ENCODE assay signal across 30 cellular contexts in the genomic region with DNA sequence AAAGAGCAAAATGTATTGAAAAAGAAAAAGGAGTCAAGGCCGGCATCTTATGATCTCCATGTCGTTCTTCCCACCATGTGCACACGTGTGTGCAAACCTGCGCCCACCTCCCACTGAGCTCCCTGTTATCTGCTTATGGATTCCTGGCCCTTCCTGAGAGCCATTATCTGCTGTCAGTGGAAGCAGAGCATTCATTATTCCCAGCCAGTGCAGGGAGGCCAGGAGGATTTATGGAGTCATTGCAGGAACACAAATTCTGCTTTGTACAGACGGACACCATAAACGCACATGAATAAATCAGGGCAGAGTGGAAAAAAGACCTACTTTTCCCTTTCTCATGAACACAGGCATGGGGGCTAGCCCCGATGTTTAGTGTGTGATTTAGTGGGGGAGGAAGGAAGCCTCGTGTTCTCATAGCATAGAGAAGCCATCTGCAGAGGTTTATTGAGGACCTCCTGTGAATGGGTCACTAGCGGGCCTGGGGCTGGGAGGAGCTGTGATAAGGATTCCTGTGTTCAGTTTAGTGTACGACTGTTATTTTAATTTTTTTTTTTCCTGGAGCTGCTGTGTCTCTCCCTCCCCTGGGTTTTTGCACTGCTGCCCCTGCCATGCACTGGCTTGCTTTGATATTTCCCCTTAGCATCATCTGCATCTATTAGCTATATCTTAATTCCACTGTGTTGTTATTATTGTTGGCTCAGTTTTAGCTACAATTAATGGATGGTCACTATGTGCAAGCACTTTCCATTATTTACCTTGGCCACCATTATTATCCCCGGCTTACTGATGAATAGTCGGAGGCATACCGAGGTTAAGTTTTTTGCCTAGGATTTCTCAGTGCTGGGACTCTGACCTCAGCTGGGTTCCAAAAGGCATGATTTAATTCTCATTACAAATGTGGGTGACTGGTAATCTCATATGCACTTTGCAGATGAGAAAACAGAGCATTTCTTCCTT. TPM values are rescaled to one million over a fixed set of nuclear protein-coding genes. Genes with fewer than 3 reads are reported as not detected.
A peak's percentile ranks its signal among the peaks of the same experiment; 100 is the strongest.
DNase-seq lines count a peak whose midpoint lies in the region; ATAC-seq and TF ChIP-seq lines count a peak whose summit lies in the region.
"Had no signal": no experiment of that assay in that cellular context is flagged by ENCODE, and none has a peak within 500 bp of the region (broad histone marks: within the 10 kb centered on the region; RNA-seq: fewer than 3 reads in every experiment).

No MANE protein-coding gene starts in this region.

- H3K27me3 ChIP-seq in right cardiac atrium (ENCODE audit: control insufficient read depth, insufficient read depth) (no peaks in the 10 kb centered on the region), uterus (no peaks in the 10 kb centered on the region), lower lobe of right lung (ENCODE audit: low read depth) (no peaks in the 10 kb centered on the region)

- TF ChIP-seq CTCF in nephron (IDR thresholded peaks at IDR 0.05; ENCODE audit: unreplicated experiment in 3 of 3) (no peak), uterus (IDR thresholded peaks at IDR 0.05) (no peak), lower lobe of right lung (IDR thresholded peaks at IDR 0.05) (no peak)

- H3K9me3 ChIP-seq in right cardiac atrium (ENCODE audit: control insufficient read depth, low read length) (no peaks in the 10 kb centered on the region), uterus (no peaks in the 10 kb centered on the region), lower lobe of right lung (no peaks in the 10 kb centered on the region)
- H3K9me3 ChIP-seq: HAP-1, heart right ventricle, spleen, tibial nerve had no signal

- H3K36me3 ChIP-seq in uterus (no peaks in the 10 kb centered on the region), lower lobe of right lung (no peaks in the 10 kb centered on the region)
- H3K36me3 ChIP-seq: HAP-1, heart right ventricle, spleen, tibial nerve had no signal

- H3K27ac Mint-ChIP-seq in nephron: peak overlapping the region; percentile 86 to 99 (median 87)
- H3K27ac Mint-ChIP-seq: activated B cell treated with CpG ODN at 0.5 μM for 24 hours; activated naive CD4-positive, alpha-beta T cell treated with anti-CD3 and anti-CD28 coated beads, Interleukin-2, amount 10 ng/mL, durations not matched to agents 7 days and 5 days; activated T-helper 1 cell treated with anti-CD3 and anti-CD28 coated beads, Interleukin-12 subunit alpha, Interleukin-12 subunit beta, Interleukin-2, Interleukin-4 antibody, amounts not matched to agents 30 ng/mL and 10 ng/mL and 1 ng/mL, durations not matched to agents 14 hours and 24 hours and 36 hours; memory B cell; T-cell had no signal

- no peak overlapping the region for H3K27ac ChIP-seq in right cardiac atrium (ENCODE audit: low read length)
- H3K27ac ChIP-seq in uterus: peak overlapping the region; percentile 7 to 56
- no peak overlapping the region for H3K27ac ChIP-seq in lower lobe of right lung
- H3K27ac ChIP-seq: foreskin keratinocyte, heart right ventricle, PC-9, spleen, tibial nerve had no signal

- TF ChIP-seq POLR2A in uterus (IDR thresholded peaks at IDR 0.05): no peak

- H3K4me3 ChIP-seq in right cardiac atrium (ENCODE audit: low read length): no peak overlapping the region
- H3K4me3 ChIP-seq in uterus: no peak overlapping the region
- no peak overlapping the region for H3K4me3 ChIP-seq in lower lobe of right lung
- H3K4me3 ChIP-seq: HAP-1, heart right ventricle, PC-9, spleen, tibial nerve had no signal

- no peaks in the 10 kb centered on the region for H3K9me3 Mint-ChIP-seq in nephron
- H3K9me3 Mint-ChIP-seq: activated B cell treated with CpG ODN at 0.5 μM for 24 hours; activated naive CD4-positive, alpha-beta T cell treated with anti-CD3 and anti-CD28 coated beads, Interleukin-2, amount 10 ng/mL, durations not matched to agents 7 days and 5 days; activated T-helper 1 cell treated with anti-CD3 and anti-CD28 coated beads, Interleukin-12 subunit alpha, Interleukin-12 subunit beta, Interleukin-2, Interleukin-4 antibody, amounts not matched to agents 30 ng/mL and 10 ng/mL and 1 ng/mL, durations not matched to agents 14 hours and 24 hours and 36 hours; memory B cell; T-cell had no signal

- peak; percentile 46 to 75 for ATAC-seq in right cardiac atrium
- ATAC-seq in Right ventricle myocardium superior (ENCODE audit: poor library complexity): no peak
- no peak for ATAC-seq in GM18519 (IDR thresholded peaks at IDR 0.05; ENCODE audit: low FRiP score, unreplicated experiment)
- no peak for ATAC-seq in lower lobe of right lung
- ATAC-seq: esophagus mucosa, foreskin keratinocyte, heart right ventricle, left colon, T-cell had no signal

- peaks cover 4% of the 10 kb centered on the region for H3K27me3 Mint-ChIP-seq in nephron (ENCODE audit: low read depth)

- intact Hi-C loops in right cardiac atrium (cut with DNase I): no loop called here
- intact Hi-C loops in Right ventricle myocardium superior (cut with DNase I): no loop called here
- intact Hi-C loops in uterus (cut with DNase I; ENCODE audit: low total_unique reads): no loop called here
- intact Hi-C loops in lower lobe of right lung (cut with DNase I): no loop called here

- H3K4me3 Mint-ChIP-seq in nephron: peak overlapping the region; percentile 4 to 38 (median 28)
- H3K4me3 Mint-ChIP-seq: activated B cell treated with CpG ODN at 0.5 μM for 24 hours; activated naive CD4-positive, alpha-beta T cell treated with anti-CD3 and anti-CD28 coated beads, Interleukin-2, amount 10 ng/mL, durations not matched to agents 7 days and 5 days; activated T-helper 1 cell treated with anti-CD3 and anti-CD28 coated beads, Interleukin-12 subunit alpha, Interleukin-12 subunit beta, Interleukin-2, Interleukin-4 antibody, amounts not matched to agents 30 ng/mL and 10 ng/mL and 1 ng/mL, durations not matched to agents 14 hours and 24 hours and 36 hours; memory B cell; T-cell had no signal

- no peaks in the 10 kb centered on the region for H3K4me1 ChIP-seq in right cardiac atrium (ENCODE audit: control insufficient read depth, insufficient read depth, low read length)
- peaks cover 0 to 4% of the 10 kb centered on the region in 2 donors for H3K4me1 ChIP-seq in uterus
- H3K4me1 ChIP-seq in lower lobe of right lung: no peaks in the 10 kb centered on the region
- H3K4me1 ChIP-seq: spleen had no signal

- DNase-seq in right cardiac atrium (no peak), Right ventricle myocardium superior (no peak), astrocyte of the hippocampus (ENCODE audit: low read depth, low spot score) (peak; percentile 86), uterus (no peak), lower lobe of right lung (no peak), NCI-H345 (lab: John Stamatoyannopoulos, UW) (no peak)
- DNase-seq: activated B cell treated with CpG ODN at 0.5 μM for 24 hours; activated CD4-positive, alpha-beta T cell treated with anti-CD3 and anti-CD28 coated beads, Interleukin-2, amount 50 U/mL, for 4 hours; activated naive CD4-positive, alpha-beta T cell treated with anti-CD3 and anti-CD28 coated beads, Interleukin-2, amount 10 ng/mL, durations not matched to agents 7 days and 5 days; COR-L47; DMS79; foreskin keratinocyte; GF-D8; heart right ventricle; KBM-7; left colon; NCI-H510A treated with DMSO at 0.1 percent for 48 hours; NK-92 treated with Interleukin-12 subunit alpha and Interleukin-12 subunit beta, amount 100 ng/mL, for 24 hours; PC-9; SIG-M5; spleen; T-cell had no signal

- 41% methylated on average over 13 of the region's 13 CpGs for WGBS in right cardiac atrium

- H3K36me3 Mint-ChIP-seq in nephron (ENCODE audit: low read depth): no peaks in the 10 kb centered on the region
- H3K36me3 Mint-ChIP-seq: activated naive CD4-positive, alpha-beta T cell treated with anti-CD3 and anti-CD28 coated beads, Interleukin-2, amount 10 ng/mL, durations not matched to agents 7 days and 5 days; memory B cell; T-cell had no signal

- peaks cover 76% of the 10 kb centered on the region for H3K4me1 Mint-ChIP-seq in nephron
- H3K4me1 Mint-ChIP-seq: activated B cell treated with CpG ODN at 0.5 μM for 24 hours; activated naive CD4-positive, alpha-beta T cell treated with anti-CD3 and anti-CD28 coated beads, Interleukin-2, amount 10 ng/mL, durations not matched to agents 7 days and 5 days; memory B cell; T-cell had no signal

RNA-seq across cellular contexts. Expression of gene HUNK, which starts 32.9 kb away (rescaled TPM):
- total RNA-seq in right cardiac atrium: under 1 TPM; 0.11 to 0.82 (median 0.59) TPM
- 0.07 TPM for polyA plus RNA-seq in right cardiac atrium
- 0.19 TPM for total RNA-seq in Right ventricle myocardium superior
- total RNA-seq in uterus: 1 to 10 TPM; 1.5 to 8.8 (median 4.6) TPM
- 1.9 TPM for total RNA-seq in lower lobe of right lung
- total RNA-seq: MCF 10A, PC-9 had no signal

Comparison
In these comparisons a context has a peak if more than half of its experiments do, and no peak if none do; other contexts are left out.
1. ATAC-seq: peak in right cardiac atrium (2 of 2); none in Right ventricle myocardium superior (single experiment), GM18519 (single experiment) and lower lobe of right lung (0 of 2).
2. H3K27ac ChIP-seq: peak in uterus (2 of 2); none in right cardiac atrium (single experiment) and lower lobe of right lung (single experiment).